In the genomic region with DNA sequence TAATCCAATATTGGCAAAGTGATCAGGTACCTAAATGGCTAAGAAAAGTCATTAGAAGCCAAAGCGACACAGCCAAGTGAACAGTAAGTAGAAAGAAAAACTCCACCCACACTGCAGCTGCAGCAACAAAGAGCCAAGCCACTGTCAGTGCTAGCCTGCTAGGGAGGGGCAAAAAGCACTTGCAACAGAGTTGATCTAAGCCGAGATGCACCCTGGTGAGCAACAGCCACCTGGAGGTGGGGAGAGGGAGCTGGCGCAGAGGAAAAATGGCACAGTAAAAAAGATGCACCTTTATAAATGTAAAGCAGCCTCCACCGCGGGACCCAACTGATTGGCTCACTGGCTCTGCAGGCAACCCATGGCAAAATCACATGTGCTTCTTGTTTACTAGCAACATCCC, we compare ENCODE assay signal across 15 cellular contexts.
A peak's percentile ranks its signal among the peaks of the same experiment; 100 is the strongest.
DNase-seq lines count a peak whose midpoint lies in the region; ATAC-seq and TF ChIP-seq lines count a peak whose summit lies in the region.
"Had no signal": no experiment of that assay in that cellular context is flagged by ENCODE, and none has a peak within 500 bp of the region (broad histone marks: within the 10 kb centered on the region; RNA-seq: fewer than 3 reads in every experiment).

No MANE protein-coding gene starts in this region.

- no peak for TF ChIP-seq CTCF in foreskin fibroblast (IDR thresholded peaks at IDR 0.05; ENCODE audit: low read depth, low read length)
- no peak for TF ChIP-seq CTCF in GM10266 (IDR thresholded peaks at IDR 0.05; ENCODE audit: control insufficient read depth, insufficient read depth, low read depth, missing control alignments)

- no peaks in the 10 kb centered on the region for H3K36me3 Mint-ChIP-seq in central memory CD8-positive, alpha-beta T cell (ENCODE audit: insufficient read depth)

- no peaks in the 10 kb centered on the region for H3K27me3 Mint-ChIP-seq in central memory CD8-positive, alpha-beta T cell

- peak; percentile 91 for DNase-seq in NCI-H69 (lab: John Stamatoyannopoulos, UW)
- peak; percentile 45 for DNase-seq in activated CD4-positive, alpha-beta T cell treated with anti-CD3 and anti-CD28 coated beads, Interleukin-2, amount 50 U/mL, for 1 hour
- peak in 1 of 2 donors; percentile 17 for DNase-seq in central memory CD8-positive, alpha-beta T cell (ENCODE audit: low spot score in 2 of 2)
- peak in 2 of 3 experiments; percentile 6 to 33 for DNase-seq in stimulated activated CD4-positive, alpha-beta T cell treated with anti-CD3 and anti-CD28 coated beads, TNF-alpha, amount 100 ng/mL, for 4 hours (ENCODE audit: low read depth in 3 of 3)
- DNase-seq in GM19240 (ENCODE audit: insufficient read length, low spot score): no peak
- DNase-seq in foreskin fibroblast: no peak
- no peak for DNase-seq in GM10266 (ENCODE audit: extremely low spot score)
- no peak for DNase-seq in cerebellum (ENCODE audit: low spot score)
- DNase-seq: activated gamma-delta T cell treated with Interleukin-2 at 50 U/mL for 16 hours, heart left ventricle, NCI-H1694 treated with DMSO at 0.1 percent for 48 hours, Right ventricle myocardium superior had no signal

- peak overlapping the region; percentile 72 for H3K27ac Mint-ChIP-seq in central memory CD8-positive, alpha-beta T cell (ENCODE audit: low read depth)
- H3K27ac Mint-ChIP-seq: CD14-positive monocyte had no signal

- H3K4me1 Mint-ChIP-seq in central memory CD8-positive, alpha-beta T cell: peaks cover 6% of the 10 kb centered on the region

- no peaks in the 10 kb centered on the region for H3K9me3 Mint-ChIP-seq in central memory CD8-positive, alpha-beta T cell

- no peak overlapping the region for H3K4me3 Mint-ChIP-seq in central memory CD8-positive, alpha-beta T cell
- H3K4me3 Mint-ChIP-seq: CD14-positive monocyte had no signal

- ATAC-seq in central memory CD8-positive, alpha-beta T cell (replicated peaks; ENCODE audit: extremely low read depth, poor library complexity, severe bottlenecking): peak; percentile 82
- ATAC-seq: heart left ventricle had no signal

- H3K4me3 ChIP-seq in foreskin fibroblast (ENCODE audit: low read depth in 1 of 2, low read length in 2 of 2): no peak overlapping the region
- H3K4me3 ChIP-seq: cardiac muscle cell, heart left ventricle, suprapubic skin had no signal

Comparison
In these comparisons a context has a peak if more than half of its experiments do, and no peak if none do; other contexts are left out.
1. DNase-seq: peak in NCI-H69 (single experiment), activated CD4-positive, alpha-beta T cell treated with anti-CD3 and anti-CD28 coated beads, Interleukin-2, amount 50 U/mL, for 1 hour (single experiment) and stimulated activated CD4-positive, alpha-beta T cell treated with anti-CD3 and anti-CD28 coated beads, TNF-alpha, amount 100 ng/mL, for 4 hours (2 of 3); none in GM19240 (single experiment), foreskin fibroblast (0 of 2), GM10266 (single experiment) and cerebellum (single experiment).